ENCODE assay signal across 27 cellular contexts in the genomic region with DNA sequence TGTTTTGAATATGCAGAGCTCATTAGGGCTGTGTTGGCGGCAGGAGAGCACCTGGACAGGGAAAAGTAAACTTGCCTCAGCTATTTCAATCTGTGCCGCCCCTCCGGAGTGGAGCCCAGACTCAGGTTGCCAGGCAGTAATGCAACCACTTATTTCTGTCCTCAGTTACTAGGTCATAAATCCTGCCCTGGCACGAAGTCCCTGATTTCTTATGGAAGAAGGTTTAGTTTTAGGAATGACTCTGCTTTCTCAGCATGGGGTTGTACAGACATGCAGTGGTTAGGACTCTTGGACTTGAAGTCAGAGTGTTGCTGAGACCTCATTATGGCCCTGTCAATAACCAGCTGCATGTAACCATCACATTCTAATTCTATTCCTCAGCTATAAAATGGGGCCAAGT.
DNase-seq lines count a peak whose midpoint lies in the region; ATAC-seq and TF ChIP-seq lines count a peak whose summit lies in the region.
"Had no signal": no experiment of that assay in that cellular context is flagged by ENCODE, and none has a peak within 500 bp of the region (broad histone marks: within the 10 kb centered on the region; RNA-seq: fewer than 3 reads in every experiment).

No MANE protein-coding gene starts in this region.

- H3K9me2 ChIP-seq in GM23338 (ENCODE audit: insufficient read depth) = peaks cover 6% of the 10 kb centered on the region; the same call in 1 of the 2 replicates
- no peaks in the 10 kb centered on the region for H3K9me2 ChIP-seq in hepatocyte (replicated peaks; ENCODE audit: insufficient read depth)

- H3K4me1 ChIP-seq in GM23338 (ENCODE audit: insufficient read depth) = no peaks in the 10 kb centered on the region
- H3K4me1 ChIP-seq in hepatocyte (ENCODE audit: insufficient read depth) = peaks cover 15% of the 10 kb centered on the region
- peaks cover 7% of the 10 kb centered on the region for H3K4me1 ChIP-seq in stomach smooth muscle (ENCODE audit: control insufficient read depth, insufficient read depth, low read length)
- peaks cover 2% of the 10 kb centered on the region for H3K4me1 ChIP-seq in endodermal cell (ENCODE audit: control insufficient read depth, insufficient read depth, low read length)
- H3K4me1 ChIP-seq: SJCRH30 had no signal

- 69% methylated on average over 4 of the region's 4 CpGs for whole genome bisulfite sequencing in hepatocyte (ENCODE audit: low lambda C conversion rate, missing lambda C conversion rate)
- WGBS in endodermal cell (ENCODE audit: insufficient coverage in 1 of 2, insufficient read length in 1 of 2), 2 experiments = 90 to 100% methylated on average over 1 to 4 of the region's 4 CpGs

- H3K9me3 Mint-ChIP-seq in GM23338 = no peaks in the 10 kb centered on the region
- no peaks in the 10 kb centered on the region for H3K9me3 Mint-ChIP-seq in endodermal cell
- H3K9me3 Mint-ChIP-seq: stimulated activated effector memory CD8-positive, alpha-beta T cell treated with anti-CD3 and anti-CD28 coated beads, Interleukin-12 subunit alpha, Interleukin-12 subunit beta, amount 100 ng/mL, for 72 hours had no signal

- H2AFZ ChIP-seq in GM23338 (0 out of 2 replicates have a peak overlapping the region, but pooled peaks have one; percentile 7), hepatocyte (no peak overlapping the region)
- H2AFZ ChIP-seq: PC-9 had no signal

- H3K36me3 Mint-ChIP-seq in GM23338 (ENCODE audit: low read depth) (no peaks in the 10 kb centered on the region), endodermal cell (ENCODE audit: low read depth) (no peaks in the 10 kb centered on the region)
- H3K36me3 Mint-ChIP-seq: naive B cell; stimulated activated effector memory CD8-positive, alpha-beta T cell treated with anti-CD3 and anti-CD28 coated beads, Interleukin-12 subunit alpha, Interleukin-12 subunit beta, amount 100 ng/mL, for 72 hours had no signal

- H3K4me3 Mint-ChIP-seq in GM23338 (no peak overlapping the region), endodermal cell (no peak overlapping the region)
- H3K4me3 Mint-ChIP-seq: naive B cell; stimulated activated effector memory CD8-positive, alpha-beta T cell treated with anti-CD3 and anti-CD28 coated beads, Interleukin-12 subunit alpha, Interleukin-12 subunit beta, amount 100 ng/mL, for 72 hours had no signal

- H3K9ac ChIP-seq in stomach smooth muscle (ENCODE audit: low read length in 2 of 2) (no peak overlapping the region), endodermal cell (ENCODE audit: extremely low read depth, low read length, poor library complexity, severe bottlenecking) (no peak overlapping the region)
- H3K9ac ChIP-seq: KMS-11 had no signal

- ATAC-seq in GM23338 = no peak
- no peak for ATAC-seq in HG02840 (IDR thresholded peaks at IDR 0.05; ENCODE audit: low FRiP score, unreplicated experiment)
- ATAC-seq: right cardiac atrium; stimulated activated effector memory CD8-positive, alpha-beta T cell treated with anti-CD3 and anti-CD28 coated beads, Interleukin-12 subunit alpha, Interleukin-12 subunit beta, amount 100 ng/mL, for 72 hours had no signal

- H3K27me3 ChIP-seq in GM23338 (ENCODE audit: insufficient read depth) = no peaks in the 10 kb centered on the region
- no peaks in the 10 kb centered on the region for H3K27me3 ChIP-seq in hepatocyte
- H3K27me3 ChIP-seq in stomach smooth muscle (ENCODE audit: control insufficient read depth in 1 of 2, insufficient read depth in 2 of 2, low read length in 2 of 2) = no peaks in the 10 kb centered on the region
- H3K27me3 ChIP-seq in endodermal cell (ENCODE audit: control insufficient read depth, insufficient read depth, low read length, poor library complexity, severe bottlenecking) = no peaks in the 10 kb centered on the region
- H3K27me3 ChIP-seq: cardiac muscle cell, SJCRH30 had no signal

- no peaks in the 10 kb centered on the region for H3F3A ChIP-seq in GM23338 (replicated peaks; ENCODE audit: low read depth)

- H3K36me3 ChIP-seq in GM23338 (ENCODE audit: insufficient read depth) (no peaks in the 10 kb centered on the region), hepatocyte (replicated peaks; ENCODE audit: insufficient read depth, low read depth) (no peaks in the 10 kb centered on the region), stomach smooth muscle (ENCODE audit: control insufficient read depth in 2 of 2, insufficient read depth in 2 of 2, low read length in 2 of 2) (no peaks in the 10 kb centered on the region), endodermal cell (ENCODE audit: control insufficient read depth, insufficient read depth, low read length) (no peaks in the 10 kb centered on the region)
- H3K36me3 ChIP-seq: cardiac muscle cell, SJCRH30 had no signal

- H3K4me1 Mint-ChIP-seq in GM23338 = peaks cover 5% of the 10 kb centered on the region; the same call in 2 of the 3 replicates
- H3K4me1 Mint-ChIP-seq in endodermal cell = peaks cover 11% of the 10 kb centered on the region
- H3K4me1 Mint-ChIP-seq: stimulated activated effector memory CD8-positive, alpha-beta T cell treated with anti-CD3 and anti-CD28 coated beads, Interleukin-12 subunit alpha, Interleukin-12 subunit beta, amount 100 ng/mL, for 72 hours had no signal

- H4K20me1 ChIP-seq in GM23338 (replicated peaks; ENCODE audit: insufficient read depth) = no peaks in the 10 kb centered on the region
- no peaks in the 10 kb centered on the region for H4K20me1 ChIP-seq in hepatocyte (ENCODE audit: insufficient read depth, poor library complexity, severe bottlenecking)

- H3K9me3 ChIP-seq in hepatocyte (ENCODE audit: low read depth) = no peaks in the 10 kb centered on the region
- peaks cover under 1 to 1% of the 10 kb centered on the region in 2 donors for H3K9me3 ChIP-seq in stomach smooth muscle (ENCODE audit: control insufficient read depth in 2 of 2, low read length in 2 of 2)
- peaks cover 6% of the 10 kb centered on the region for H3K9me3 ChIP-seq in endodermal cell (ENCODE audit: control insufficient read depth, low read length)

- H3K4me3 ChIP-seq in GM23338 = no peak overlapping the region
- no peak overlapping the region for H3K4me3 ChIP-seq in hepatocyte
- H3K4me3 ChIP-seq in stomach smooth muscle (ENCODE audit: low read length in 2 of 2) = no peak overlapping the region
- H3K4me3 ChIP-seq in endodermal cell (ENCODE audit: low read length) = no peak overlapping the region
- H3K4me3 ChIP-seq: cardiac muscle cell, lung, PC-9, SJCRH30 had no signal

- H3K27me3 Mint-ChIP-seq in GM23338 (ENCODE audit: insufficient read depth, low read depth, poor library complexity) = no peaks in the 10 kb centered on the region
- H3K27me3 Mint-ChIP-seq in endodermal cell (ENCODE audit: insufficient read depth) = peaks cover 4% of the 10 kb centered on the region

- H3K27ac ChIP-seq in GM23338 (ENCODE audit: low read depth) (no peak overlapping the region), hepatocyte (peak overlapping the region; percentile 3), stomach smooth muscle (ENCODE audit: low read length) (peak overlapping the region; percentile 11), endodermal cell (ENCODE audit: low read depth, low read length) (no peak overlapping the region)
- H3K27ac ChIP-seq: cardiac muscle cell, KMS-11, PC-9, SJCRH30, VCaP had no signal

- no peak overlapping the region for H3K27ac Mint-ChIP-seq in GM23338
- no peak overlapping the region for H3K27ac Mint-ChIP-seq in endodermal cell
- H3K27ac Mint-ChIP-seq: stimulated activated effector memory CD8-positive, alpha-beta T cell treated with anti-CD3 and anti-CD28 coated beads, Interleukin-12 subunit alpha, Interleukin-12 subunit beta, amount 100 ng/mL, for 72 hours had no signal

- H3K4me2 ChIP-seq in GM23338 (no peak overlapping the region), hepatocyte (no peak overlapping the region)
- H3K4me2 ChIP-seq: KMS-11, PC-9 had no signal

- H3K79me2 ChIP-seq in GM23338 (replicated peaks; ENCODE audit: insufficient read depth) = no peaks in the 10 kb centered on the region
- no peaks in the 10 kb centered on the region for H3K79me2 ChIP-seq in hepatocyte

- no peak for TF ChIP-seq CTCF in GM23338 (conservative IDR thresholded peaks at IDR 0.05; ENCODE audit: low read depth in 2 of 2)
- no peak for TF ChIP-seq CTCF in hepatocyte (IDR thresholded peaks at IDR 0.05; ENCODE audit: poor library complexity)
- no peak for TF ChIP-seq CTCF in endodermal cell (conservative IDR thresholded peaks at IDR 0.05)

- no peak for DNase-seq in GM23338 (ENCODE audit: low spot score)
- peak; percentile 15 to 21 for DNase-seq in NCI-H526 (lab: John Stamatoyannopoulos, UW)
- peak; percentile 26 for DNase-seq in hepatocyte (ENCODE audit: low spot score)
- no peak for DNase-seq in NCI-H2029 treated with DMSO at 0.1 percent for 48 hours (lab: John Stamatoyannopoulos, UW)
- DNase-seq in endodermal cell = no peak
- DNase-seq: activated CD4-positive, alpha-beta T cell treated with anti-CD3 and anti-CD28 coated beads, Interleukin-2, amount 50 U/mL, for 48 hours; activated effector memory CD4-positive, alpha-beta T cell treated with anti-CD3 and anti-CD28 coated beads, Interleukin-2, amount 50 U/mL, for 16 hours; dermis blood vessel endothelial cell; DMS79 treated with DMSO at 0.1 percent for 48 hours; H7; islet precursor cell; naive B cell; NCI-H1048; NCI-H2107; NCI-H774; occipital lobe; PC-9; right cardiac atrium; SJCRH30; T-helper 2 cell had no signal

TF ChIP-seq in GM23338, 12 proteins besides CTCF, POLR2A, EP300 and RAD21 (continues in another document):
- TF ChIP-seq ZNF331 (CRISPR knock-in tag; IDR thresholded peaks at IDR 0.05; ENCODE audit: low read depth) = no peak
- no peak for TF ChIP-seq CREB1 (CRISPR knock-in tag; IDR thresholded peaks at IDR 0.05; ENCODE audit: low read depth)
- no peak for TF ChIP-seq EZH2 (IDR thresholded peaks at IDR 0.05; ENCODE audit: low read depth, unreplicated experiment)

Comparison
In these comparisons a context has a peak if more than half of its experiments do, and no peak if none do; other contexts are left out.
1. DNase-seq: peak in NCI-H526 (2 of 2) and hepatocyte (single experiment); none in GM23338 (single experiment), NCI-H2029 treated with DMSO at 0.1 percent for 48 hours (single experiment) and endodermal cell (single experiment).
2. H3K27ac ChIP-seq: peak in hepatocyte (single experiment) and stomach smooth muscle (single experiment); none in GM23338 (single experiment) and endodermal cell (single experiment).